Comparison of ENCODE assay signal across 33 cellular contexts in genomic region chr20:3452690-3453089, GRCh38. TPM values are rescaled to one million over a fixed set of nuclear protein-coding genes. Genes with fewer than 3 reads are reported as not detected.
DNase-seq lines count a peak whose midpoint lies in the region; TF ChIP-seq lines count a peak whose summit lies in the region.
"Had no signal": no experiment of that assay in that cellular context is flagged by ENCODE, and none has a peak within 500 bp of the region (broad histone marks: within the 10 kb centered on the region; RNA-seq: fewer than 3 reads in every experiment).

No MANE protein-coding gene starts in this region.

- 75 to 81% methylated on average over 4 of the region's 4 CpGs for WGBS in lower leg skin, 2 donors

- no peak for TF ChIP-seq POLR2A in lower leg skin (IDR thresholded peaks at IDR 0.05)

- DNase-seq in ELR (ENCODE audit: low read depth) (peak; percentile 13), HT1080 (ENCODE audit: low read depth) (peak; percentile 48), RPMI7951 (ENCODE audit: low read depth) (peak; percentile 47), kidney tubule cell (ENCODE audit: low spot score) (peak; percentile 37), NCI-H1092 (lab: John Stamatoyannopoulos, UW) (no peak), NCI-H2196 treated with DMSO at 0.1 percent for 48 hours (lab: John Stamatoyannopoulos, UW; ENCODE audit: unreplicated experiment) (no peak), DMS53 (lab: John Stamatoyannopoulos, UW) (no peak), lower leg skin (ENCODE audit: low spot score in 2 of 2) (no peak)
- DNase-seq: activated CD4-positive, alpha-beta memory T cell treated with anti-CD3 and anti-CD28 coated beads, Interleukin-2, amount 10 ng/mL, durations not matched to agents 7 days and 5 days; activated CD4-positive, CD25-positive, alpha-beta regulatory T cell treated with anti-CD3 and anti-CD28 coated beads, Interleukin-2, amount 50 U/mL, for 72 hours; activated T-cell treated with anti-CD3 and anti-CD28 coated beads for 4 hours; anterior cingulate cortex; BE2C; CD8-positive, alpha-beta memory T cell; DMS153; effector memory CD8-positive, alpha-beta T cell; head of caudate nucleus; kidney; lower lobe of right lung; MG63; mucosa of descending colon; NCI-H1694 treated with DMSO at 0.1 percent for 48 hours; NCI-H524; nephron progenitor cell; NK-92 treated with Interleukin-12 subunit alpha and Interleukin-12 subunit beta, amount 100 ng/mL, for 24 hours; ovary; retina; stimulated activated CD4-positive, alpha-beta T cell treated with anti-CD3 and anti-CD28 coated beads, Interleukin-1b, Interleukin-23, amount 100 ng/mL, for 48 hours; transverse colon had no signal

- TF ChIP-seq CTCF in lower leg skin (IDR thresholded peaks at IDR 0.05) = no peak

- no peak overlapping the region for H3K4me3 ChIP-seq in lower leg skin (ENCODE audit: low read depth, poor library complexity, severe bottlenecking)
- H3K4me3 ChIP-seq: cardiac muscle cell, coronary artery, lower lobe of right lung, MG63, mucosa of descending colon, ovary, SK-N-MC, smooth muscle cell, transverse colon had no signal

- intact Hi-C loops in lower leg skin (cut with DNase I; ENCODE audit: low total_unique reads) = no loop called here

RNA-seq across cellular contexts. Expression of gene ATRN, which starts 18.1 kb away (rescaled TPM):
- total RNA-seq in HT1080 (2014; rRNA removed; shearing (Covaris generic)) = 14.5 and 20.7 TPM in 2 replicates
- polyA plus RNA-seq in HT1080 (2015; cell fraction: cytosol; rRNA removed) = 17.3 and 19.6 TPM in 2 replicates
- 51.5 and 54.8 TPM in 2 replicates for polyA plus RNA-seq in HT1080 (2015; cell fraction: nucleus; rRNA removed)
- 28.4 and 30.2 TPM in 2 replicates for total RNA-seq in RPMI7951 (2014; rRNA removed; shearing (Covaris generic))
- 10 to 100 TPM; 18.2 to 34.6 (median 28.4) TPM for total RNA-seq in lower leg skin

RNA-seq across cellular contexts. Expression of gene DNAAF9, which starts 45.2 kb away (rescaled TPM):
- total RNA-seq in HT1080 (2014; rRNA removed; shearing (Covaris generic)) = 1.8 and 3.0 TPM in 2 replicates
- polyA plus RNA-seq in HT1080 (2015; cell fraction: cytosol; rRNA removed) = 2.0 TPM in 2 replicates
- polyA plus RNA-seq in HT1080 (2015; cell fraction: nucleus; rRNA removed) = 5.5 and 6.5 TPM in 2 replicates
- total RNA-seq in RPMI7951 (2014; rRNA removed; shearing (Covaris generic)) = 11.5 and 12.0 TPM in 2 replicates
- total RNA-seq in lower leg skin = 10 to 100 TPM in 1 of 4 donors, 1 to 10 TPM in 3; 7.1 to 11.5 (median 8.4) TPM

Comparison
In these comparisons a context has a peak if more than half of its experiments do, and no peak if none do; other contexts are left out.
1. DNase-seq: peak in ELR (single experiment), HT1080 (single experiment), RPMI7951 (single experiment) and kidney tubule cell (single experiment); none in NCI-H1092 (single experiment), NCI-H2196 treated with DMSO at 0.1 percent for 48 hours (single experiment), DMS53 (single experiment) and lower leg skin (0 of 2).